In genomic region chr12:132953163-132953425, GRCh38 we compare ENCODE assay signal across 21 cellular contexts. TPM values are rescaled to one million over a fixed set of nuclear protein-coding genes. Genes with fewer than 3 reads are reported as not detected.
DNase-seq lines count a peak whose midpoint lies in the region; TF ChIP-seq lines count a peak whose summit lies in the region.
"Had no signal": no experiment of that assay in that cellular context is flagged by ENCODE, and none has a peak within 500 bp of the region (broad histone marks: within the 10 kb centered on the region; RNA-seq: fewer than 3 reads in every experiment).

No MANE protein-coding gene starts in this region.

- no TSS peak for BruUV-seq in MCF 10A (replicated peaks; lab: Mats Ljungman, UMichigan)

- peaks cover 25% of the 10 kb centered on the region for H3K4me1 Mint-ChIP-seq in neural crest cell
- peaks cover 13% of the 10 kb centered on the region for H3K4me1 Mint-ChIP-seq in progenitor cell of endocrine pancreas (ENCODE audit: low read depth)
- peaks cover 10% of the 10 kb centered on the region for H3K4me1 Mint-ChIP-seq in MCF 10A (ENCODE audit: insufficient read depth, unreplicated experiment)

- H3K36me3 Mint-ChIP-seq in neural crest cell (ENCODE audit: low read depth), result peaks cover 52% of the 10 kb centered on the region
- peaks cover 47% of the 10 kb centered on the region for H3K36me3 Mint-ChIP-seq in progenitor cell of endocrine pancreas (ENCODE audit: insufficient read depth)
- H3K36me3 Mint-ChIP-seq in MCF 10A (ENCODE audit: insufficient read depth, unreplicated experiment), result peaks cover 20% of the 10 kb centered on the region

- H3K27ac Mint-ChIP-seq in neural crest cell (ENCODE audit: unreplicated experiment) (no peak overlapping the region), progenitor cell of endocrine pancreas (peak overlapping the region; percentile 80), MCF 10A (ENCODE audit: low read depth, unreplicated experiment) (no peak overlapping the region)
- H3K27ac Mint-ChIP-seq: GM23338 had no signal

- H3K4me3 Mint-ChIP-seq in neural crest cell (peak overlapping the region; percentile 31), progenitor cell of endocrine pancreas (ENCODE audit: low read depth) (no peak overlapping the region), MCF 10A (ENCODE audit: unreplicated experiment) (no peak overlapping the region)
- H3K4me3 Mint-ChIP-seq: CD14-positive monocyte, GM23338 had no signal

- H3K9me3 Mint-ChIP-seq in neural crest cell, result peaks cover 20% of the 10 kb centered on the region
- peaks cover 32% of the 10 kb centered on the region for H3K9me3 Mint-ChIP-seq in progenitor cell of endocrine pancreas (ENCODE audit: low read depth)
- H3K9me3 Mint-ChIP-seq in MCF 10A (ENCODE audit: unreplicated experiment), result peaks cover 9% of the 10 kb centered on the region

- CTCF ChIA-PET in MCF 10A (lab: Yijun Ruan, JAX), result no interaction called here

- DNase-seq in ecto neural progenitor cell (ENCODE audit: low spot score), result peak; percentile 39
- peak; percentile 45 for DNase-seq in mesenteric fat pad (ENCODE audit: low spot score)
- no peak for DNase-seq in neural crest cell (ENCODE audit: low read depth, low spot score)
- DNase-seq in progenitor cell of endocrine pancreas (ENCODE audit: low spot score, unreplicated experiment), result no peak
- DNase-seq in NCI-H510A (lab: John Stamatoyannopoulos, UW), result no peak
- no peak for DNase-seq in MCF 10A (ENCODE audit: unreplicated experiment)
- no peak for DNase-seq in activated CD8-positive, alpha-beta memory T cell treated with anti-CD3 and anti-CD28 coated beads for 24 hours
- no peak for DNase-seq in NCI-H128 (lab: John Stamatoyannopoulos, UW; ENCODE audit: unreplicated experiment)
- DNase-seq: 8988T; ACHN; AML-193; BE2C; Calu3; CD4-positive, alpha-beta memory T cell; COR-L47; DMS53; DMS79 treated with DMSO at 0.1 percent for 48 hours; GF-D8; HFFc6 had no signal

- TF ChIP-seq CTCF in neural crest cell (conservative IDR thresholded peaks at IDR 0.05), result no peak
- TF ChIP-seq CTCF in progenitor cell of endocrine pancreas (IDR thresholded peaks at IDR 0.05; ENCODE audit: unreplicated experiment), result no peak
- no peak for TF ChIP-seq CTCF in MCF 10A (IDR thresholded peaks at IDR 0.05; ENCODE audit: unreplicated experiment)

- H3K27me3 Mint-ChIP-seq in neural crest cell (ENCODE audit: low read depth), result peaks cover 3% of the 10 kb centered on the region
- no peaks in the 10 kb centered on the region for H3K27me3 Mint-ChIP-seq in progenitor cell of endocrine pancreas
- H3K27me3 Mint-ChIP-seq in MCF 10A (ENCODE audit: insufficient read depth, unreplicated experiment), result no peaks in the 10 kb centered on the region
- H3K27me3 Mint-ChIP-seq: CD4-positive, alpha-beta memory T cell had no signal

- POLR2A ChIA-PET in MCF 10A (lab: Yijun Ruan, JAX), result no interaction called here

- intact Hi-C loops in MCF 10A (cut with micrococcal nuclease), result no loop called here

RNA-seq across cellular contexts. Expression of gene ZNF605, which starts 3.0 kb away (rescaled TPM):
- total RNA-seq in mesenteric fat pad, result 8.0 TPM
- 19.6 and 22.3 TPM in 2 replicates for total RNA-seq in neural crest cell
- 28.7 and 28.8 TPM in 2 replicates for total RNA-seq in progenitor cell of endocrine pancreas
- total RNA-seq in MCF 10A (2022), result 12.0 and 13.6 TPM in 2 replicates

RNA-seq across cellular contexts. Expression of gene ZNF26, which starts 33.1 kb away (rescaled TPM):
- total RNA-seq in mesenteric fat pad, result 7.0 TPM
- 12.9 and 13.5 TPM in 2 replicates for total RNA-seq in neural crest cell
- 12.9 and 13.4 TPM in 2 replicates for total RNA-seq in progenitor cell of endocrine pancreas
- 18.5 and 18.7 TPM in 2 replicates for total RNA-seq in MCF 10A (2022)

Comparison
In these comparisons a context has a peak if more than half of its experiments do, and no peak if none do; other contexts are left out.
1. DNase-seq: peak in ecto neural progenitor cell (single experiment) and mesenteric fat pad (single experiment); none in neural crest cell (single experiment), progenitor cell of endocrine pancreas (single experiment), NCI-H510A (single experiment), MCF 10A (single experiment), activated CD8-positive, alpha-beta memory T cell treated with anti-CD3 and anti-CD28 coated beads for 24 hours (single experiment) and NCI-H128 (single experiment).